In the genomic region with DNA sequence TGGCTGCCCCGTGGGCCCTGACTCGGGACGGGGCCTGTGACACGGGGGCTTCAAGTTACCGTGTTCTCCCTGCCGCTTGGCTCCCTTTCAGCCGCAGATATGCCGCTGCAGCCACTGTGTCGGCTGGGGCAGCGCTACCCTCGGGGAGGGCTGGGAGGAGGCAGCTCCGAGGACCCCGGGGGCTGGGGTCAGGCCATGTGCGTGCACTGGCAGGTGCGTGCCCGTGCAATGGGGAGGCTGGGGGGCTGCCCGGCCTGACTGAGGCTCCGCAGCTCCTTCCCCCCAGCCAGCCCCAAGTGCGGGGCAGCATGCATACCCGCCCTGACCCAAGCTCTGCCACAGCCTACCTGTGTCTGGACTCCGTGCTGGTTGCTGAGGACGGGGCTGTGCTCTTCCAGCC, we compare ENCODE assay signal across 32 cellular contexts. TPM values are rescaled to one million over a fixed set of nuclear protein-coding genes. Genes with fewer than 3 reads are reported as not detected.
"Had no signal": no experiment of that assay in that cellular context is flagged by ENCODE, and none has a peak within 500 bp of the region (broad histone marks: within the 10 kb centered on the region; RNA-seq: fewer than 3 reads in every experiment).

No MANE protein-coding gene starts in this region.

- H3K27me3 ChIP-seq: foreskin keratinocyte had no signal

- H3K27ac ChIP-seq: brain microvascular endothelial cell, esophagus muscularis mucosa, foreskin keratinocyte, gastrocnemius medialis, WERI-Rb-1 had no signal

- H3K4me1 ChIP-seq: esophagus muscularis mucosa, foreskin keratinocyte, gastrocnemius medialis had no signal

- ATAC-seq: activated CD4-positive, CD25-positive, alpha-beta regulatory T cell treated with anti-CD3 and anti-CD28 coated beads, Interleukin-2, amount 50 U/mL, for 24 hours; activated CD8-positive, alpha-beta T cell treated with anti-CD3 and anti-CD28 coated beads for 36 hours; activated T-cell treated with anti-CD3 and anti-CD28 coated beads, Interleukin-2, amount 50 U/mL, for 4 hours; activated T-helper 17 cell treated with anti-CD3 and anti-CD28 coated beads, Interleukin-2, amount 50 U/mL, for 72 hours; effector memory CD8-positive, alpha-beta T cell; foreskin keratinocyte; gastrocnemius medialis; T-cell; T-helper 17 cell had no signal

- H3K36me3 ChIP-seq: brain microvascular endothelial cell, esophagus muscularis mucosa, gastrocnemius medialis, WERI-Rb-1 had no signal

- H3K9me3 ChIP-seq: gastrocnemius medialis had no signal

- DNase-seq: activated B cell treated with CpG ODN at 0.5 μM for 24 hours; activated CD4-positive, alpha-beta T cell treated with anti-CD3 and anti-CD28 coated beads for 48 hours; activated CD4-positive, alpha-beta T cell treated with anti-CD3 and anti-CD28 coated beads, Interleukin-2, amount 50 U/mL, for 1 hour; activated CD4-positive, alpha-beta T cell treated with anti-CD3 and anti-CD28 coated beads, Interleukin-2, amount 50 U/mL, for 48 hours; activated CD8-positive, alpha-beta memory T cell treated with anti-CD3 and anti-CD28 coated beads for 24 hours; activated CD8-positive, alpha-beta T cell treated with anti-CD3 and anti-CD28 coated beads for 36 hours; activated effector memory CD4-positive, alpha-beta T cell treated with Interleukin-2 at 50 U/mL for 16 hours; activated gamma-delta T cell treated with Interleukin-2 at 50 U/mL for 16 hours; activated naive CD4-positive, alpha-beta T cell treated with anti-CD3 and anti-CD28 coated beads, Interleukin-2, amount 50 U/mL, for 16 hours; activated naive CD4-positive, alpha-beta T cell treated with Interleukin-2 at 50 U/mL for 16 hours; activated T-cell treated with anti-CD3 and anti-CD28 coated beads, Interleukin-2, amount 50 U/mL, for 4 hours; brain microvascular endothelial cell; caudate nucleus; cortex of kidney; dermis blood vessel endothelial cell; effector CD4-positive, alpha-beta T cell; effector memory CD8-positive, alpha-beta T cell; erythroblast; foreskin keratinocyte; gastrocnemius medialis; head of caudate nucleus; SW 1271; T-cell; T-helper 17 cell; T1000; WERI-Rb-1 had no signal

- H3K4me3 ChIP-seq: esophagus muscularis mucosa, gastrocnemius medialis had no signal

RNA-seq across cellular contexts. Expression of gene KNDC1, which starts 29.2 kb away (rescaled TPM):
- total RNA-seq: activated CD8-positive, alpha-beta T cell treated with anti-CD3 and anti-CD28 coated beads for 36 hours; dermis blood vessel endothelial cell; glomerular endothelial cell had no signal

RNA-seq across cellular contexts. Expression of gene UTF1, which starts 40.8 kb away (rescaled TPM):
- total RNA-seq: activated B cell treated with CpG ODN at 0.5 μM for 24 hours; activated CD8-positive, alpha-beta T cell treated with anti-CD3 and anti-CD28 coated beads for 36 hours; activated T-helper 17 cell treated with anti-CD3 and anti-CD28 coated beads, Interleukin-2, amount 50 U/mL, for 72 hours; bronchial epithelial cell; chondrocyte; dermis blood vessel endothelial cell; esophagus muscularis mucosa; foreskin keratinocyte; gastrocnemius medialis; glomerular endothelial cell; T-helper 17 cell had no signal
- polyA plus RNA-seq: foreskin keratinocyte had no signal

RNA-seq across cellular contexts. Expression of gene VENTX, which starts 48.4 kb away (rescaled TPM):
- total RNA-seq: activated T-cell treated with anti-CD3 and anti-CD28 coated beads, Interleukin-2, amount 50 U/mL, for 4 hours; bronchial epithelial cell; chondrocyte; dermis blood vessel endothelial cell; foreskin keratinocyte; glomerular endothelial cell had no signal
- polyA plus RNA-seq: foreskin keratinocyte had no signal
